ENCODE assay signal across 16 cellular contexts in genomic region chr6:88712243-88712936, GRCh38.
"Had no signal": no experiment of that assay in that cellular context is flagged by ENCODE, and none has a peak within 500 bp of the region (broad histone marks: within the 10 kb centered on the region; RNA-seq: fewer than 3 reads in every experiment).

No MANE protein-coding gene starts in this region.

- FAIRE-seq: kidney had no signal

- ATAC-seq: gastroesophageal sphincter; left colon; naive thymus-derived CD4-positive, alpha-beta T cell; stimulated activated memory B cell treated with anti-CD40 and anti-IgM and Interleukin-4, amounts not matched to agents 10 μg/mL and 1 μg/mL and 100 μg/mL, for 72 hours had no signal

- H3K36me3 ChIP-seq: colonic mucosa, esophagus squamous epithelium, gastroesophageal sphincter, transverse colon had no signal

- H3K4me1 ChIP-seq: colonic mucosa, esophagus squamous epithelium, gastroesophageal sphincter, transverse colon had no signal

- H3K27me3 ChIP-seq: colonic mucosa, esophagus squamous epithelium, gastroesophageal sphincter, testis, transverse colon had no signal

- H3K27ac ChIP-seq: colonic mucosa, esophagus squamous epithelium, gastroesophageal sphincter, testis, transverse colon had no signal

- H3K9me3 ChIP-seq: colonic mucosa, esophagus squamous epithelium, gastroesophageal sphincter, testis, transverse colon had no signal

- DNase-seq: colonic mucosa; dermis blood vessel endothelial cell; esophagus squamous epithelium; foreskin fibroblast; immature natural killer cell; kidney; left colon; mesendoderm; naive thymus-derived CD4-positive, alpha-beta T cell; nephron progenitor cell; stimulated activated CD4-positive, alpha-beta T cell treated with anti-CD3 and anti-CD28 coated beads, Interleukin-4, amount 100 ng/mL, for 1 hour; stimulated activated CD8-positive, alpha-beta memory T cell treated with anti-CD3 and anti-CD28 coated beads, Interleukin-4, amount 100 ng/mL, for 48 hours; testis; transverse colon had no signal

- H3K4me3 ChIP-seq: colonic mucosa, esophagus squamous epithelium, gastroesophageal sphincter, testis, transverse colon had no signal
